Comparison of ENCODE assay signal across 1 cellular context in genomic region chr17:70028397-70028796, GRCh38.
TF ChIP-seq lines count a peak whose summit lies in the region.

No MANE protein-coding gene starts in this region.

TF ChIP-seq in IMR-90, 13 proteins besides CTCF, POLR2A, EP300 and RAD21 (continued from another document):
- TF ChIP-seq MAFK (IDR thresholded peaks at IDR 0.05; ENCODE audit: low read depth, low read length) (no peak), MXI1 (IDR thresholded peaks at IDR 0.05; ENCODE audit: borderline replicate concordance, low read depth, low read length) (no peak), CEBPB (IDR thresholded peaks at IDR 0.05; ENCODE audit: low read depth, low read length) (no peak), USF2 (IDR thresholded peaks at IDR 0.05; ENCODE audit: low read depth, low read length) (no peak), SMC3 (IDR thresholded peaks at IDR 0.05; ENCODE audit: low read depth, low read length) (no peak), BHLHE40 (IDR thresholded peaks at IDR 0.05; ENCODE audit: low read depth, low read length) (no peak), CHD1 (IDR thresholded peaks at IDR 0.05; ENCODE audit: low read depth, low read length) (no peak)
